13 cellular contexts compared by ENCODE assay signal in the genomic region with DNA sequence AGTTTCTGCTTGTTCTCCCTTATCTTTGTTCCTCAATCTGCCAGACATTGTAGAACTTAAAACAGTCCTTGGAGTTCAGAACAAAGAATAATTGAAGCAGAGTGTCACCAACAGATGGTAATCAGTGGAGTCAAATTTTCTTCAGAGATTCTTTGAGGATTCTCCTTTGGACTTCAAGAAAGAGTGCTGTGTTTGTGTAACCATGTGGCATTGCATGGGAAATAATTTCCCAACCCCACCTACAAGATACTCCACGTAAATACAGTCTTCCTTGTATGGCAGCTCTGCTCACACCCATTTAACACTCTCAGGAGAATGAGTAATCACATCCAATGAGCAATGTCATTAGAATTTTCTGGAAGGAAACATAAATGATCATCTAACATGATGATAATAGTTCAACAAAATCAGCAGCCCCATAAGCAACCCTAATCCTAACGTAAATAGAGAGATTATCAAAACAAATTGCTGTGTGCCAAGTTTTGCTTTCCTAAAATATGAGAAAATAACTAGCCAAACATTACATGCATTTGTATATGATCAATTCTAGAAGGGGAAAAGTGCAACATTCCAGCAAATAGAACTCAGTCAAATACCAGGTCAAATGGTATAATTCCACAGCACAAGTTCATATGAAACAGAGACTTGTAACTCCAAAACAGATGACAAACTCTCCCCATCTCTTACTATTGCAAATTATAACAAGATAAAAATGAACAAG. TPM values are rescaled to one million over a fixed set of nuclear protein-coding genes. Genes with fewer than 3 reads are reported as not detected.
DNase-seq lines count a peak whose midpoint lies in the region; ATAC-seq and TF ChIP-seq lines count a peak whose summit lies in the region.
"Had no signal": no experiment of that assay in that cellular context is flagged by ENCODE, and none has a peak within 500 bp of the region (broad histone marks: within the 10 kb centered on the region; RNA-seq: fewer than 3 reads in every experiment).

No MANE protein-coding gene starts in this region.

- peak overlapping the region; percentile 81 for H3K27ac ChIP-seq in 22Rv1
- H3K27ac ChIP-seq: A549, upper lobe of right lung had no signal

- DNase-seq in HT-29 (ENCODE audit: low spot score), result peak; percentile 44
- peak; percentile 17 for DNase-seq in amniotic epithelial cell (ENCODE audit: low read depth)
- peak; percentile 26 for DNase-seq in glomerular visceral epithelial cell (ENCODE audit: extremely low spot score)
- DNase-seq: body of pancreas, DMS53, upper lobe of right lung had no signal

- ATAC-seq in HG03432 (IDR thresholded peaks at IDR 0.05; ENCODE audit: unreplicated experiment), result no peak
- ATAC-seq in HG03571 (IDR thresholded peaks at IDR 0.05; ENCODE audit: unreplicated experiment), result no peak
- no peak for ATAC-seq in GM21737 (IDR thresholded peaks at IDR 0.05; ENCODE audit: unreplicated experiment)
- ATAC-seq in GM18861 (IDR thresholded peaks at IDR 0.05; ENCODE audit: unreplicated experiment), result no peak
- ATAC-seq: A549; activated T-helper 17 cell treated with anti-CD3 and anti-CD28 coated beads, Interleukin-2, amount 50 U/mL, for 72 hours; body of pancreas had no signal

- no peak for TF ChIP-seq CTCF in 22Rv1 (IDR thresholded peaks at IDR 0.05)

RNA-seq across cellular contexts. Expression of gene DENND1B, which starts 6.9 kb away (rescaled TPM):
- 4.1 and 8.1 TPM in 2 replicates for total RNA-seq in HT-29 (2014; rRNA removed; shearing (Covaris generic))
